ENCODE assay signal across 20 cellular contexts in genomic region chr10:102762401-102763015, GRCh38. TPM values are rescaled to one million over a fixed set of nuclear protein-coding genes. Genes with fewer than 3 reads are reported as not detected.
DNase-seq lines count a peak whose midpoint lies in the region; ATAC-seq and TF ChIP-seq lines count a peak whose summit lies in the region.
"Had no signal": no experiment of that assay in that cellular context is flagged by ENCODE, and none has a peak within 500 bp of the region (broad histone marks: within the 10 kb centered on the region; RNA-seq: fewer than 3 reads in every experiment).

No MANE protein-coding gene starts in this region.

- H3K36me3 Mint-ChIP-seq in WTC11 (peaks cover 17% of the 10 kb centered on the region; the same call in 1 of the 2 replicates), type B pancreatic cell (peaks cover 19% of the 10 kb centered on the region)

- TF ChIP-seq POLR2A in esophagus muscularis mucosa (IDR thresholded peaks at IDR 0.05; ENCODE audit: low read depth) (no peak), body of pancreas (IDR thresholded peaks at IDR 0.05) (no peak)

- POLR2A ChIA-PET in WTC11 (lab: Charles Lee) (no interaction called here), HEK293T (lab: Yijun Ruan, JAX) (no interaction called here)

- CTCF ChIA-PET in WTC11 (lab: Charles Lee) (interaction anchor here (0.6 kb wide), 1 partner anchor 13 kb away, joined by 3 read pairs; no protein-coding TSS in a partner anchor), HEK293T (lab: Yijun Ruan, JAX) (no interaction called here)

- no peaks in the 10 kb centered on the region for H3K27me3 Mint-ChIP-seq in WTC11 (ENCODE audit: low read depth)
- H3K27me3 Mint-ChIP-seq in type B pancreatic cell, result no peaks in the 10 kb centered on the region
- H3K27me3 Mint-ChIP-seq: stimulated activated naive CD8-positive, alpha-beta T cell treated with anti-CD3 and anti-CD28 coated beads, Interleukin-15, amount 100 ng/mL, for 72 hours had no signal

- 75% methylated on average over 7 of the region's 7 CpGs for WGBS in esophagus muscularis mucosa
- 96 to 97% methylated on average over 4 to 5 of the region's 7 CpGs for WGBS in mesodermal cell (ENCODE audit: insufficient coverage in 2 of 2), 2 experiments
- WGBS in body of pancreas, 2 donors, result 76 to 78% methylated on average over 7 of the region's 7 CpGs

- no peak for TF ChIP-seq EP300 in esophagus muscularis mucosa (IDR thresholded peaks at IDR 0.05)

- no peak for ATAC-seq in WTC11
- ATAC-seq in body of pancreas, result no peak
- ATAC-seq in GM19467 (IDR thresholded peaks at IDR 0.05; ENCODE audit: unreplicated experiment), result no peak
- ATAC-seq: left lung; SK-N-SH treated with all-trans-retinoic acid at 6 μM for 48 hours; stimulated activated naive CD8-positive, alpha-beta T cell treated with anti-CD3 and anti-CD28 coated beads, Interleukin-15, amount 100 ng/mL, for 72 hours had no signal

- H3K27ac ChIP-seq in esophagus muscularis mucosa (replicated peaks in 1 of 4), result peak overlapping the region in 3 of 4 donors; percentile 22 to 33 (median 28)
- H3K27ac ChIP-seq in mesodermal cell (ENCODE audit: low read depth, low read length, severe bottlenecking), result peak overlapping the region; percentile 33
- no peak overlapping the region for H3K27ac ChIP-seq in body of pancreas
- H3K27ac ChIP-seq: C4-2B, neutrophil had no signal

- H3K36me3 ChIP-seq in esophagus muscularis mucosa, result peaks cover 0 to 12% (median 4%) of the 10 kb centered on the region in 4 donors
- peaks cover 5% of the 10 kb centered on the region for H3K36me3 ChIP-seq in mesodermal cell (ENCODE audit: control insufficient read depth, insufficient read depth, low read length)
- H3K36me3 ChIP-seq in body of pancreas (replicated peaks in 1 of 2; ENCODE audit: insufficient read depth in 1 of 2, low read depth in 2 of 2), result no peaks in the 10 kb centered on the region

- H3K4me3 Mint-ChIP-seq in WTC11, result no peak overlapping the region
- H3K4me3 Mint-ChIP-seq in type B pancreatic cell, result no peak overlapping the region
- H3K4me3 Mint-ChIP-seq: immature natural killer cell; stimulated activated naive CD8-positive, alpha-beta T cell treated with anti-CD3 and anti-CD28 coated beads, Interleukin-15, amount 100 ng/mL, for 72 hours had no signal

- peaks cover 23 to 97% (median 77%) of the 10 kb centered on the region in 4 donors for H3K4me1 ChIP-seq in esophagus muscularis mucosa
- H3K4me1 ChIP-seq in mesodermal cell (ENCODE audit: control insufficient read depth, insufficient read depth, low read length, poor library complexity, severe bottlenecking), result peaks cover 12% of the 10 kb centered on the region
- H3K4me1 ChIP-seq in body of pancreas, result peaks cover 19% of the 10 kb centered on the region

- H3K9me3 ChIP-seq in esophagus muscularis mucosa (no peaks in the 10 kb centered on the region), mesodermal cell (ENCODE audit: control insufficient read depth, low read length) (peaks cover 4% of the 10 kb centered on the region), body of pancreas (no peaks in the 10 kb centered on the region)
- H3K9me3 ChIP-seq: left lung, neutrophil had no signal

- DNase-seq in WTC11 (ENCODE audit: low spot score) (no peak), esophagus muscularis mucosa (ENCODE audit: extremely low spot score) (no peak), type B pancreatic cell (ENCODE audit: extremely low spot score, unreplicated experiment) (no peak), body of pancreas (no peak), HEK293T (ENCODE audit: extremely low spot score) (no peak), GM19238 (ENCODE audit: insufficient read length, low spot score) (no peak)
- DNase-seq: activated CD4-positive, alpha-beta T cell treated with anti-CD3 and anti-CD28 coated beads, Interleukin-2, amount 50 U/mL, for 48 hours; activated gamma-delta T cell; H7; immature natural killer cell; left lung; NCI-H1417; NCI-H2107; NCI-H510A treated with DMSO at 0.1 percent for 48 hours; stimulated activated naive CD8-positive, alpha-beta T cell treated with anti-CD3 and anti-CD28 coated beads, Interleukin-15, amount 100 ng/mL, for 72 hours had no signal

- H3K9me3 Mint-ChIP-seq in WTC11, result peaks cover 4% of the 10 kb centered on the region; the same call in 1 of the 2 replicates
- peaks cover 5% of the 10 kb centered on the region for H3K9me3 Mint-ChIP-seq in type B pancreatic cell
- H3K9me3 Mint-ChIP-seq: immature natural killer cell; stimulated activated naive CD8-positive, alpha-beta T cell treated with anti-CD3 and anti-CD28 coated beads, Interleukin-15, amount 100 ng/mL, for 72 hours had no signal

- H3K4me3 ChIP-seq in esophagus muscularis mucosa (no peak overlapping the region), mesodermal cell (ENCODE audit: extremely low read depth, insufficient read depth, low read length, poor library complexity, severe bottlenecking) (no peak overlapping the region), body of pancreas (no peak overlapping the region)
- H3K4me3 ChIP-seq: left lung had no signal

- H3K4me1 Mint-ChIP-seq in WTC11, result peaks cover 8% of the 10 kb centered on the region; the same call in 1 of the 2 replicates
- peaks cover 53% of the 10 kb centered on the region for H3K4me1 Mint-ChIP-seq in type B pancreatic cell (ENCODE audit: unreplicated experiment)

- peak overlapping the region; percentile 19; the same call in 1 of the 2 replicates for H3K27ac Mint-ChIP-seq in WTC11
- peak overlapping the region; percentile 8 for H3K27ac Mint-ChIP-seq in type B pancreatic cell
- H3K27ac Mint-ChIP-seq: stimulated activated naive CD8-positive, alpha-beta T cell treated with anti-CD3 and anti-CD28 coated beads, Interleukin-15, amount 100 ng/mL, for 72 hours had no signal

- H3K27me3 ChIP-seq in esophagus muscularis mucosa, result no peaks in the 10 kb centered on the region
- no peaks in the 10 kb centered on the region for H3K27me3 ChIP-seq in body of pancreas
- H3K27me3 ChIP-seq: left lung, neutrophil had no signal

- no peak for TF ChIP-seq CTCF in WTC11 (IDR thresholded peaks at IDR 0.05)
- TF ChIP-seq CTCF in esophagus muscularis mucosa (IDR thresholded peaks at IDR 0.05), result no peak
- TF ChIP-seq CTCF in type B pancreatic cell (conservative IDR thresholded peaks at IDR 0.05), result no peak
- no peak for TF ChIP-seq CTCF in body of pancreas (IDR thresholded peaks at IDR 0.05)

- intact Hi-C loops in esophagus muscularis mucosa (cut with DNase I) (no loop called here), body of pancreas (cut with DNase I) (no loop called here)

TF ChIP-seq in WTC11, 78 proteins besides CTCF, POLR2A, EP300 and RAD21 (continues in another document):
- TF ChIP-seq ZNF232 (CRISPR knock-in tag; IDR thresholded peaks at IDR 0.05) (no peak), IRF1 (CRISPR knock-in tag; IDR thresholded peaks at IDR 0.05) (no peak), ZMAT4 (CRISPR knock-in tag; IDR thresholded peaks at IDR 0.05) (no peak)

TF ChIP-seq in HEK293T, 16 proteins besides CTCF, POLR2A, EP300 and RAD21:
- TF ChIP-seq SUZ12 (IDR thresholded peaks at IDR 0.05), result no peak
- no peak for TF ChIP-seq TARDBP (IDR thresholded peaks at IDR 0.05)
- TF ChIP-seq CTBP1 (IDR thresholded peaks at IDR 0.05; ENCODE audit: borderline replicate concordance), result no peak
- TF ChIP-seq ZNF384 (IDR thresholded peaks at IDR 0.05), result no peak
- no peak for TF ChIP-seq SP1 (IDR thresholded peaks at IDR 0.05)
- TF ChIP-seq L3MBTL2 (conservative IDR thresholded peaks at IDR 0.05), result no peak
- TF ChIP-seq ARNT (IDR thresholded peaks at IDR 0.05), result no peak
- TF ChIP-seq FOXA1 (IDR thresholded peaks at IDR 0.05), result no peak
- TF ChIP-seq FOXK2 (IDR thresholded peaks at IDR 0.05), result no peak
- TF ChIP-seq NFRKB (IDR thresholded peaks at IDR 0.05), result no peak
- TF ChIP-seq ELF4 (IDR thresholded peaks at IDR 0.05), result no peak

RNA-seq across cellular contexts. Expression of gene WBP1L, which starts 18.8 kb away (rescaled TPM):
- total RNA-seq in WTC11 (2021) (25.9 to 26.8 TPM (median 26.4 TPM) in 3 replicates), esophagus muscularis mucosa (100 to 1,000 TPM in 2 of 4 donors, 10 to 100 TPM in 2; 88.5 to 147 (median 112) TPM), type B pancreatic cell (ENCODE audit: low replicate concordance) (40.3 and 80.4 TPM in 2 replicates), body of pancreas (10 to 100 TPM; 30.6 to 55.4 TPM)
- 41.2 TPM for polyA plus RNA-seq in mesodermal cell (2013, experiment 1 of 2)
- 35.1 TPM for polyA plus RNA-seq in mesodermal cell (2013, experiment 2 of 2)

RNA-seq across cellular contexts. Expression of gene SFXN2, which starts 48.1 kb away (rescaled TPM):
- total RNA-seq in WTC11 (2021) (15.7 to 21.2 TPM (median 15.9 TPM) in 3 replicates), esophagus muscularis mucosa (1 to 10 TPM; 1.2 to 4.0 (median 2.9) TPM), type B pancreatic cell (ENCODE audit: low replicate concordance) (27.8 and 35.8 TPM in 2 replicates), body of pancreas (1 to 10 TPM; 2.1 to 7.3 TPM)
- polyA plus RNA-seq in mesodermal cell (2013, experiment 1 of 2), result 6.2 TPM
- polyA plus RNA-seq in mesodermal cell (2013, experiment 2 of 2), result 4.7 TPM

RNA-seq across cellular contexts. Expression of gene ARL3, which starts 48.3 kb away (rescaled TPM):
- 13.3 to 16.1 TPM (median 15.6 TPM) in 3 replicates for total RNA-seq in WTC11 (2021)
- total RNA-seq in esophagus muscularis mucosa, result 1 to 10 TPM; 7.9 to 9.8 (median 8.4) TPM
- polyA plus RNA-seq in mesodermal cell (2013, experiment 1 of 2), result 28.2 TPM
- polyA plus RNA-seq in mesodermal cell (2013, experiment 2 of 2), result 29.8 TPM
- 12.2 and 15.8 TPM in 2 replicates for total RNA-seq in type B pancreatic cell (ENCODE audit: low replicate concordance)
- total RNA-seq in body of pancreas, result 1 to 10 TPM; 1.8 to 4.0 TPM

Comparison
In these comparisons a context has a peak if more than half of its experiments do, and no peak if none do; other contexts are left out.
1. H3K27ac ChIP-seq: peak in esophagus muscularis mucosa (3 of 4) and mesodermal cell (single experiment); none in body of pancreas (0 of 4).